1 cellular context compared by ENCODE assay signal in the genomic region with DNA sequence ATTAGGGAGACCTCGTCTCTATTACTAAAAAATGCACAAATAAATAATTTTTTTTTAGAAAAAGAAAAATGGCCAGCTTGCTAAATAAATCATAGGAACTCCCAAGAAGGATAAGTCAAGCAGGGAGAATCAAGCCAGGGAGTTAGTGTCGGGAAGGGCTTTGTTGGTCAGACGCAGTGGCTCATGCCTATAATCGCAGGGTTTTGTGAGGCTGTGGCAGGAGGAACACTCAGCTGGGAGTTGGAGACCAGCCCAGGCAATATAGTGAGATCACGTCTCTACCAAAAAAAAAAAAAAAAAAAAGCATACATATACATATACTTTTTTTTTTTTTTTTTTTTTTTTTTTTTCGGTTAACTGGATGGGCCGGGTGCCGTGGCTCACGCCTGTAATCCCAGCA.
TF ChIP-seq lines count a peak whose summit lies in the region.

No MANE protein-coding gene starts in this region.

TF ChIP-seq in HepG2, 621 proteins besides CTCF, POLR2A, EP300 and RAD21:
- TF ChIP-seq, protein P1, sequence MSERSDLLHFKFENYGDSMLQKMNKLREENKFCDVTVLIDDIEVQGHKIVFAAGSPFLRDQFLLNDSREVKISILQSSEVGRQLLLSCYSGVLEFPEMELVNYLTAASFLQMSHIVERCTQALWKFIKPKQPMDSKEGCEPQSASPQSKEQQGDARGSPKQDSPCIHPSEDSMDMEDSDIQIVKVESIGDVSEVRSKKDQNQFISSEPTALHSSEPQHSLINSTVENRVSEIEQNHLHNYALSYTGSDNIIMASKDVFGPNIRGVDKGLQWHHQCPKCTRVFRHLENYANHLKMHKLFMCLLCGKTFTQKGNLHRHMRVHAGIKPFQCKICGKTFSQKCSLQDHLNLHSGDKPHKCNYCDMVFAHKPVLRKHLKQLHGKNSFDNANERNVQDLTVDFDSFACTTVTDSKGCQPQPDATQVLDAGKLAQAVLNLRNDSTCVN (CRISPR knock-in tag; IDR thresholded peaks at IDR 0.05; ENCODE audit: borderline replicate concordance), result no peak
- TF ChIP-seq ZNF547 (CRISPR knock-in tag; IDR thresholded peaks at IDR 0.05), result no peak
- TF ChIP-seq FOXA3 (CRISPR knock-in tag; IDR thresholded peaks at IDR 0.05), result no peak
- TF ChIP-seq, protein P2, sequence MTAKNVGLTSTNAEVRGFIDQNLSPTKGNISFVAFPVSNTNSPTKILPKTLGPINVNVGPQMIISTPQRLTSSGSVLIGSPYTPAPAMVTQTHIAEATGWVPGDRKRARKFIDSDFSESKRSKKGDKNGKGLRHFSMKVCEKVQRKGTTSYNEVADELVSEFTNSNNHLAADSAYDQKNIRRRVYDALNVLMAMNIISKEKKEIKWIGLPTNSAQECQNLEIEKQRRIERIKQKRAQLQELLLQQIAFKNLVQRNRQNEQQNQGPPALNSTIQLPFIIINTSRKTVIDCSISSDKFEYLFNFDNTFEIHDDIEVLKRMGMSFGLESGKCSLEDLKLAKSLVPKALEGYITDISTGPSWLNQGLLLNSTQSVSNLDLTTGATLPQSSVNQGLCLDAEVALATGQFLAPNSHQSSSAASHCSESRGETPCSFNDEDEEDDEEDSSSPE (CRISPR knock-in tag; IDR thresholded peaks at IDR 0.05), result no peak
- TF ChIP-seq, protein P3, sequence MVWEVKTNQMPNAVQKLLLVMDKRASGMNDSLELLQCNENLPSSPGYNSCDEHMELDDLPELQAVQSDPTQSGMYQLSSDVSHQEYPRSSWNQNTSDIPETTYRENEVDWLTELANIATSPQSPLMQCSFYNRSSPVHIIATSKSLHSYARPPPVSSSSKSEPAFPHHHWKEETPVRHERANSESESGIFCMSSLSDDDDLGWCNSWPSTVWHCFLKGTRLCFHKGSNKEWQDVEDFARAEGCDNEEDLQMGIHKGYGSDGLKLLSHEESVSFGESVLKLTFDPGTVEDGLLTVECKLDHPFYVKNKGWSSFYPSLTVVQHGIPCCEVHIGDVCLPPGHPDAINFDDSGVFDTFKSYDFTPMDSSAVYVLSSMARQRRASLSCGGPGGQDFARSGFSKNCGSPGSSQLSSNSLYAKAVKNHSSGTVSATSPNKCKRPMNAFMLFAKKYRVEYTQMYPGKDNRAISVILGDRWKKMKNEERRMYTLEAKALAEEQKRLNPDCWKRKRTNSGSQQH (CRISPR knock-in tag; IDR thresholded peaks at IDR 0.05; ENCODE audit: low read depth), result no peak
- TF ChIP-seq ZNF572 (CRISPR knock-in tag; IDR thresholded peaks at IDR 0.05), result no peak
- TF ChIP-seq MBD4 (IDR thresholded peaks at IDR 0.05; ENCODE audit: borderline replicate concordance, low read length), result no peak
- TF ChIP-seq FOXJ3 (CRISPR knock-in tag; IDR thresholded peaks at IDR 0.05; ENCODE audit: borderline replicate concordance), result no peak
- no peak for TF ChIP-seq TEAD2 (CRISPR knock-in tag; IDR thresholded peaks at IDR 0.05)
- TF ChIP-seq, protein P4, sequence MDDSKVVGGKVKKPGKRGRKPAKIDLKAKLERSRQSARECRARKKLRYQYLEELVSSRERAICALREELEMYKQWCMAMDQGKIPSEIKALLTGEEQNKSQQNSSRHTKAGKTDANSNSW (CRISPR knock-in tag; IDR thresholded peaks at IDR 0.05; ENCODE audit: borderline replicate concordance), result no peak
- no peak for TF ChIP-seq ZNF30 (CRISPR knock-in tag; IDR thresholded peaks at IDR 0.05)
- TF ChIP-seq GABPA (IDR thresholded peaks at IDR 0.05; ENCODE audit: low read depth, low read length), result no peak
- TF ChIP-seq GABPA (CRISPR knock-in tag; IDR thresholded peaks at IDR 0.05; ENCODE audit: low read depth), result no peak
- TF ChIP-seq, protein P5, sequence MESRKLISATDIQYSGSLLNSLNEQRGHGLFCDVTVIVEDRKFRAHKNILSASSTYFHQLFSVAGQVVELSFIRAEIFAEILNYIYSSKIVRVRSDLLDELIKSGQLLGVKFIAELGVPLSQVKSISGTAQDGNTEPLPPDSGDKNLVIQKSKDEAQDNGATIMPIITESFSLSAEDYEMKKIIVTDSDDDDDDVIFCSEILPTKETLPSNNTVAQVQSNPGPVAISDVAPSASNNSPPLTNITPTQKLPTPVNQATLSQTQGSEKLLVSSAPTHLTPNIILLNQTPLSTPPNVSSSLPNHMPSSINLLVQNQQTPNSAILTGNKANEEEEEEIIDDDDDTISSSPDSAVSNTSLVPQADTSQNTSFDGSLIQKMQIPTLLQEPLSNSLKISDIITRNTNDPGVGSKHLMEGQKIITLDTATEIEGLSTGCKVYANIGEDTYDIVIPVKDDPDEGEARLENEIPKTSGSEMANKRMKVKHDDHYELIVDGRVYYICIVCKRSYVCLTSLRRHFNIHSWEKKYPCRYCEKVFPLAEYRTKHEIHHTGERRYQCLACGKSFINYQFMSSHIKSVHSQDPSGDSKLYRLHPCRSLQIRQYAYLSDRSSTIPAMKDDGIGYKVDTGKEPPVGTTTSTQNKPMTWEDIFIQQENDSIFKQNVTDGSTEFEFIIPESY (CRISPR knock-in tag; IDR thresholded peaks at IDR 0.05), result no peak
- no peak for TF ChIP-seq TGIF2 (CRISPR knock-in tag; IDR thresholded peaks at IDR 0.05)
- TF ChIP-seq, protein P6, sequence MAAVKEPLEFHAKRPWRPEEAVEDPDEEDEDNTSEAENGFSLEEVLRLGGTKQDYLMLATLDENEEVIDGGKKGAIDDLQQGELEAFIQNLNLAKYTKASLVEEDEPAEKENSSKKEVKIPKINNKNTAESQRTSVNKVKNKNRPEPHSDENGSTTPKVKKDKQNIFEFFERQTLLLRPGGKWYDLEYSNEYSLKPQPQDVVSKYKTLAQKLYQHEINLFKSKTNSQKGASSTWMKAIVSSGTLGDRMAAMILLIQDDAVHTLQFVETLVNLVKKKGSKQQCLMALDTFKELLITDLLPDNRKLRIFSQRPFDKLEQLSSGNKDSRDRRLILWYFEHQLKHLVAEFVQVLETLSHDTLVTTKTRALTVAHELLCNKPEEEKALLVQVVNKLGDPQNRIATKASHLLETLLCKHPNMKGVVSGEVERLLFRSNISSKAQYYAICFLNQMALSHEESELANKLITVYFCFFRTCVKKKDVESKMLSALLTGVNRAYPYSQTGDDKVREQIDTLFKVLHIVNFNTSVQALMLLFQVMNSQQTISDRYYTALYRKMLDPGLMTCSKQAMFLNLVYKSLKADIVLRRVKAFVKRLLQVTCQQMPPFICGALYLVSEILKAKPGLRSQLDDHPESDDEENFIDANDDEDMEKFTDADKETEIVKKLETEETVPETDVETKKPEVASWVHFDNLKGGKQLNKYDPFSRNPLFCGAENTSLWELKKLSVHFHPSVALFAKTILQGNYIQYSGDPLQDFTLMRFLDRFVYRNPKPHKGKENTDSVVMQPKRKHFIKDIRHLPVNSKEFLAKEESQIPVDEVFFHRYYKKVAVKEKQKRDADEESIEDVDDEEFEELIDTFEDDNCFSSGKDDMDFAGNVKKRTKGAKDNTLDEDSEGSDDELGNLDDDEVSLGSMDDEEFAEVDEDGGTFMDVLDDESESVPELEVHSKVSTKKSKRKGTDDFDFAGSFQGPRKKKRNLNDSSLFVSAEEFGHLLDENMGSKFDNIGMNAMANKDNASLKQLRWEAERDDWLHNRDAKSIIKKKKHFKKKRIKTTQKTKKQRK (IDR thresholded peaks at IDR 0.05; ENCODE audit: low read length), result no peak
